13 cellular contexts compared by ENCODE assay signal in the genomic region with DNA sequence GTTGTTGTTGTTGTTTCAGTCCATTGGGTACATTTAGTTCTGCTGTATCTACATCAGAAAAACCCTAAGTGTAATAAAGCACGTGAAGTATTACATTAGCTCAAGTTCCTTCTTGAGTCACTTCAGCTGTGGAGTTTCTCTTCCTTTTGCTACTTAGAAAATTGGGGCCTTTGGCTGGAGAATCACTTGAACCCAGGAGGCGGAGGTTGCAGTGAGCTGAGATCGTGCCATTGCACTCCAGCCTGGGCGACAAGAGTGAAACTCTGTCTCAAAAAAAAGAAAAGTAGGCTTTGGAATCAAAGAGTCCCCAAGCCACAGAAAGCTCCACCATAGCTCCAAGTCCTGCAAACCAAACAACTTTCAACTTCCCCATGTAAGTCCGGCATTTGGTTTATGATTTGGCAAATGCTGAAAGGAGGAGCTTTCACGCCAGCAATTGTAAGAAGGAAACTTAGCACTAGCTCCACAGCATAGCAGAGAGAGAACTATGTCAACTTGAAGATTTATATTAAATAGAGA. TPM values are rescaled to one million over a fixed set of nuclear protein-coding genes. Genes with fewer than 3 reads are reported as not detected.
DNase-seq lines count a peak whose midpoint lies in the region; ATAC-seq lines count a peak whose summit lies in the region.
"Had no signal": no experiment of that assay in that cellular context is flagged by ENCODE, and none has a peak within 500 bp of the region (broad histone marks: within the 10 kb centered on the region; RNA-seq: fewer than 3 reads in every experiment).

No MANE protein-coding gene starts in this region.

- H3K27me3 Mint-ChIP-seq in T-cell, result peaks cover 0 to 10% of the 10 kb centered on the region in 2 donors

- intact Hi-C loops in sciatic nerve (cut with DNase I), result no loop called here

- H3K4me1 Mint-ChIP-seq in T-cell, result peaks cover 0 to 6% (median 0%) of the 10 kb centered on the region in 3 donors

- DNase-seq in fibroblast of peridontal ligament (ENCODE audit: extremely low read depth) (peak; percentile 38), sciatic nerve (ENCODE audit: low spot score) (no peak), T-cell (no peak), putamen (ENCODE audit: low spot score) (no peak), retina (no peak), SJCRH30 (no peak)
- DNase-seq: CD8-positive, alpha-beta T cell; islet precursor cell; NCI-H2107; stimulated activated CD4-positive, alpha-beta T cell treated with anti-CD3 and anti-CD28 coated beads, Interleukin-4, amount 100 ng/mL, for 4 hours had no signal

- H3K4me3 Mint-ChIP-seq in T-cell, result no peak overlapping the region
- H3K4me3 Mint-ChIP-seq: CD8-positive, alpha-beta T cell had no signal

- no peaks in the 10 kb centered on the region for H3K9me3 Mint-ChIP-seq in T-cell
- H3K9me3 Mint-ChIP-seq: activated T-helper 2 cell treated with anti-CD3 and anti-CD28 coated beads, Interferon-gamma antibody, Interleukin-2, Interleukin-4, amounts not matched to agents 10 μg/mL and 5 μg/mL and 100 μg/mL, durations not matched to agents 14 hours and 24 hours and 36 hours; CD8-positive, alpha-beta T cell had no signal

- POLR2A ChIA-PET in T-cell (lab: Charles Lee), result no interaction called here

- H3K4me1 ChIP-seq in SJCRH30, result no peaks in the 10 kb centered on the region

- H3K36me3 Mint-ChIP-seq in T-cell, result no peaks in the 10 kb centered on the region
- H3K36me3 Mint-ChIP-seq: CD8-positive, alpha-beta T cell had no signal

- no peak overlapping the region for H3K27ac Mint-ChIP-seq in T-cell
- H3K27ac Mint-ChIP-seq: activated T-helper 2 cell treated with anti-CD3 and anti-CD28 coated beads, Interferon-gamma antibody, Interleukin-2, Interleukin-4, amounts not matched to agents 10 μg/mL and 5 μg/mL and 100 μg/mL, durations not matched to agents 14 hours and 24 hours and 36 hours; CD8-positive, alpha-beta T cell had no signal

- ATAC-seq in GM18861 (IDR thresholded peaks at IDR 0.05; ENCODE audit: unreplicated experiment), result peak; percentile 39
- ATAC-seq in HG03432 (IDR thresholded peaks at IDR 0.05; ENCODE audit: unreplicated experiment), result peak; percentile 46
- peak; percentile 87 for ATAC-seq in sciatic nerve
- no peak for ATAC-seq in T-cell (replicated peaks in 1 of 4)
- ATAC-seq: CD8-positive, alpha-beta T cell had no signal

- H3K36me3 ChIP-seq in SJCRH30, result no peaks in the 10 kb centered on the region

- no peak overlapping the region for H3K4me3 ChIP-seq in SJCRH30

- no peaks in the 10 kb centered on the region for H3K9me3 ChIP-seq in SJCRH30 (replicated peaks)

- H3K27ac ChIP-seq in SJCRH30, result no peak overlapping the region

- H3K27me3 ChIP-seq in SJCRH30, result no peaks in the 10 kb centered on the region

- CTCF ChIA-PET in T-cell (lab: Charles Lee), result interaction anchor here in 1 of 2 donors (1.1 kb wide), 1 partner anchor 173 kb away, joined by 3 read pairs; no protein-coding TSS in a partner anchor

RNA-seq across cellular contexts. Expression of gene RNF144B, which starts 56.5 kb away (rescaled TPM):
- total RNA-seq in sciatic nerve, result 19.0 TPM
- total RNA-seq in T-cell, result 1 to 10 TPM; 3.2 to 4.8 (median 4.3) TPM
- total RNA-seq in SJCRH30 (2014; rRNA removed; shearing (Covaris generic)), result 0.05 and 0.20 TPM in 2 replicates

Comparison
In these comparisons a context has a peak if more than half of its experiments do, and no peak if none do; other contexts are left out.
1. ATAC-seq: peak in GM18861 (single experiment), HG03432 (single experiment) and sciatic nerve (single experiment); none in T-cell (0 of 4).